ENCODE assay signal across 14 cellular contexts in genomic region chr5:62937661-62938558, GRCh38.
DNase-seq lines count a peak whose midpoint lies in the region; ATAC-seq and TF ChIP-seq lines count a peak whose summit lies in the region.
"Had no signal": no experiment of that assay in that cellular context is flagged by ENCODE, and none has a peak within 500 bp of the region (broad histone marks: within the 10 kb centered on the region; RNA-seq: fewer than 3 reads in every experiment).

No MANE protein-coding gene starts in this region.

- ATAC-seq in lower lobe of right lung (peak; percentile 78 to 94), upper lobe of right lung (peak; percentile 87), HG03571 (IDR thresholded peaks at IDR 0.05; ENCODE audit: unreplicated experiment) (no peak)
- ATAC-seq: natural killer cell had no signal

- H3K4me1 ChIP-seq in breast epithelium, result no peaks in the 10 kb centered on the region
- H3K4me1 ChIP-seq in mammary epithelial cell (ENCODE audit: insufficient read depth, low read length), result no peaks in the 10 kb centered on the region
- peaks cover 4% of the 10 kb centered on the region for H3K4me1 ChIP-seq in endodermal cell (ENCODE audit: control insufficient read depth, insufficient read depth, low read length)
- H3K4me1 ChIP-seq in lower lobe of right lung, result peaks cover 14% of the 10 kb centered on the region
- peaks cover 7% of the 10 kb centered on the region for H3K4me1 ChIP-seq in upper lobe of right lung
- H3K4me1 ChIP-seq: suprapubic skin had no signal

- no peaks in the 10 kb centered on the region for H3K27me3 Mint-ChIP-seq in endodermal cell (ENCODE audit: insufficient read depth)
- H3K27me3 Mint-ChIP-seq: activated T-cell treated with anti-CD3 and anti-CD28 coated beads, Interleukin-2, amount 50 U/mL, for 24 hours had no signal

- H3K79me2 ChIP-seq in mammary epithelial cell (ENCODE audit: insufficient read depth, low read length), result no peaks in the 10 kb centered on the region

- no TSS peak for BruUV-seq in mammary epithelial cell (replicated peaks; lab: Mats Ljungman, UMichigan)

- H3K4me3 ChIP-seq in breast epithelium (no peak overlapping the region), mammary epithelial cell (replicated peaks in 1 of 3; ENCODE audit: insufficient read depth in 1 of 3, low read depth in 2 of 3, low read length in 3 of 3) (no peak overlapping the region), endodermal cell (ENCODE audit: low read length) (no peak overlapping the region), lower lobe of right lung (no peak overlapping the region), upper lobe of right lung (no peak overlapping the region)
- H3K4me3 ChIP-seq: suprapubic skin had no signal

- H3K36me3 Mint-ChIP-seq in endodermal cell (ENCODE audit: low read depth), result no peaks in the 10 kb centered on the region
- H3K36me3 Mint-ChIP-seq: CD8-positive, alpha-beta memory T cell; natural killer cell had no signal

- H3K9me3 Mint-ChIP-seq in endodermal cell, result no peaks in the 10 kb centered on the region
- H3K9me3 Mint-ChIP-seq: activated T-cell treated with anti-CD3 and anti-CD28 coated beads, Interleukin-2, amount 50 U/mL, for 24 hours; CD8-positive, alpha-beta memory T cell had no signal

- no peak overlapping the region for H2AFZ ChIP-seq in mammary epithelial cell (ENCODE audit: low read depth, low read length)

- H3K9ac ChIP-seq in mammary epithelial cell (ENCODE audit: insufficient read depth, low read length) (no peak overlapping the region), endodermal cell (ENCODE audit: extremely low read depth, low read length, poor library complexity, severe bottlenecking) (no peak overlapping the region)

- no peak overlapping the region for H3K4me3 Mint-ChIP-seq in endodermal cell
- H3K4me3 Mint-ChIP-seq: activated T-cell treated with anti-CD3 and anti-CD28 coated beads, Interleukin-2, amount 50 U/mL, for 24 hours; CD8-positive, alpha-beta memory T cell; natural killer cell had no signal

- no peak for TF ChIP-seq CTCF in breast epithelium (IDR thresholded peaks at IDR 0.05)
- no peak for TF ChIP-seq CTCF in mammary epithelial cell (conservative IDR thresholded peaks at IDR 0.05 in 1 of 2, IDR thresholded peaks at IDR 0.05 in 1 of 2; ENCODE audit: extremely low read depth in 1 of 2, insufficient read depth in 1 of 2, low read depth in 1 of 2, low read length in 2 of 2)
- no peak for TF ChIP-seq CTCF in endodermal cell (conservative IDR thresholded peaks at IDR 0.05)
- TF ChIP-seq CTCF in lower lobe of right lung (IDR thresholded peaks at IDR 0.05), result no peak
- TF ChIP-seq CTCF in upper lobe of right lung (IDR thresholded peaks at IDR 0.05), result no peak

- peak overlapping the region; percentile 27 for H3K27ac Mint-ChIP-seq in endodermal cell
- H3K27ac Mint-ChIP-seq: activated T-cell treated with anti-CD3 and anti-CD28 coated beads, Interleukin-2, amount 50 U/mL, for 24 hours; CD8-positive, alpha-beta memory T cell; natural killer cell had no signal

- H4K20me1 ChIP-seq in mammary epithelial cell (ENCODE audit: insufficient read depth, low read length), result no peaks in the 10 kb centered on the region

- WGBS in mammary epithelial cell (ENCODE audit: low coverage, missing lambda C conversion rate), result 25% methylated on average over 3 of the region's 3 CpGs
- WGBS in endodermal cell (ENCODE audit: insufficient coverage in 1 of 2, insufficient read length in 1 of 2), 2 experiments, result 90 to 95% methylated on average over 2 to 3 of the region's 3 CpGs

- no peak for DNase-seq in breast epithelium (ENCODE audit: low spot score in 2 of 2)
- no peak for DNase-seq in mammary epithelial cell
- DNase-seq in endodermal cell, result no peak
- DNase-seq in lower lobe of right lung, result no peak
- no peak for DNase-seq in upper lobe of right lung
- DNase-seq in DMS53 (lab: John Stamatoyannopoulos, UW), result no peak
- DNase-seq in hippocampal formation (lab: John Stamatoyannopoulos, UW), result no peak
- DNase-seq: activated CD4-positive, CD25-positive, alpha-beta regulatory T cell; activated T-cell treated with anti-CD3 and anti-CD28 coated beads, Interleukin-2, amount 50 U/mL, for 24 hours; CD8-positive, alpha-beta memory T cell; natural killer cell had no signal

- intact Hi-C loops in breast epithelium (cut with DNase I; ENCODE audit: low total_unique reads), result no loop called here
- intact Hi-C loops in mammary epithelial cell (cut with micrococcal nuclease), result no loop called here
- intact Hi-C loops in lower lobe of right lung (cut with DNase I), result no loop called here
- intact Hi-C loops in upper lobe of right lung (cut with DNase I), result no loop called here

- H3K4me1 Mint-ChIP-seq in endodermal cell, result peaks cover 21% of the 10 kb centered on the region
- H3K4me1 Mint-ChIP-seq: CD8-positive, alpha-beta memory T cell; natural killer cell had no signal

- CTCF ChIA-PET in mammary epithelial cell (lab: Charles Lee; ENCODE audit: low non-redundant PET), result no interaction called here

- in situ Hi-C loops in mammary epithelial cell (cut with MboI; ENCODE audit: low sequenced_read_pairs in 2 of 2), result no loop called here

- H3K4me2 ChIP-seq in mammary epithelial cell (ENCODE audit: insufficient read depth, low read depth, low read length), result no peak overlapping the region

- H3K9me3 ChIP-seq in breast epithelium (no peaks in the 10 kb centered on the region), mammary epithelial cell (replicated peaks; ENCODE audit: insufficient read depth, low read length) (no peaks in the 10 kb centered on the region), endodermal cell (ENCODE audit: control insufficient read depth, low read length) (no peaks in the 10 kb centered on the region), lower lobe of right lung (no peaks in the 10 kb centered on the region), upper lobe of right lung (no peaks in the 10 kb centered on the region)
- H3K9me3 ChIP-seq: suprapubic skin had no signal

- H3K36me3 ChIP-seq in breast epithelium (no peaks in the 10 kb centered on the region), mammary epithelial cell (ENCODE audit: insufficient read depth, low read length) (no peaks in the 10 kb centered on the region), endodermal cell (ENCODE audit: control insufficient read depth, insufficient read depth, low read length) (no peaks in the 10 kb centered on the region), lower lobe of right lung (no peaks in the 10 kb centered on the region), upper lobe of right lung (no peaks in the 10 kb centered on the region)
- H3K36me3 ChIP-seq: suprapubic skin had no signal

- H3K27ac ChIP-seq in breast epithelium (peak overlapping the region; percentile 59 to 76), mammary epithelial cell (ENCODE audit: insufficient read depth, low read depth, low read length) (no peak overlapping the region), endodermal cell (ENCODE audit: low read depth, low read length) (no peak overlapping the region), lower lobe of right lung (no peak overlapping the region), upper lobe of right lung (peak overlapping the region; percentile 53)
- H3K27ac ChIP-seq: 22Rv1, suprapubic skin had no signal

- dilution Hi-C loops in mammary epithelial cell (cut with HindIII; ENCODE audit: low sequenced_read_pairs), result no loop called here

- no peak for TF ChIP-seq POLR2A in breast epithelium (IDR thresholded peaks at IDR 0.05)

- H3K27me3 ChIP-seq in breast epithelium (no peaks in the 10 kb centered on the region), mammary epithelial cell (ENCODE audit: insufficient read depth, low read length) (peaks cover 3% of the 10 kb centered on the region), endodermal cell (ENCODE audit: control insufficient read depth, insufficient read depth, low read length, poor library complexity, severe bottlenecking) (no peaks in the 10 kb centered on the region), lower lobe of right lung (ENCODE audit: low read depth) (no peaks in the 10 kb centered on the region), upper lobe of right lung (no peaks in the 10 kb centered on the region)
- H3K27me3 ChIP-seq: suprapubic skin had no signal

Comparison
In these comparisons a context has a peak if more than half of its experiments do, and no peak if none do; other contexts are left out.
1. H3K27ac ChIP-seq: peak in breast epithelium (2 of 2) and upper lobe of right lung (single experiment); none in mammary epithelial cell (single experiment), endodermal cell (single experiment) and lower lobe of right lung (single experiment).